Comparison of ENCODE assay signal across 10 cellular contexts in genomic region chrX:63349307-63349706, GRCh38. TPM values are rescaled to one million over a fixed set of nuclear protein-coding genes. Genes with fewer than 3 reads are reported as not detected.
DNase-seq lines count a peak whose midpoint lies in the region; ATAC-seq and TF ChIP-seq lines count a peak whose summit lies in the region.
"Had no signal": no experiment of that assay in that cellular context is flagged by ENCODE, and none has a peak within 500 bp of the region (broad histone marks: within the 10 kb centered on the region; RNA-seq: fewer than 3 reads in every experiment).

No MANE protein-coding gene starts in this region.

- no peak for TF ChIP-seq CTCF in heart right ventricle (IDR thresholded peaks at IDR 0.05)
- no peak for TF ChIP-seq CTCF in tibial artery (IDR thresholded peaks at IDR 0.05)

- 32% methylated on average over 3 of the region's 3 CpGs for WGBS in right cardiac atrium
- WGBS in heart right ventricle, 2 donors = 55 to 64% methylated on average over 3 of the region's 3 CpGs

- H3K27me3 ChIP-seq in right cardiac atrium (ENCODE audit: control insufficient read depth, insufficient read depth) = no peaks in the 10 kb centered on the region
- peaks cover 0 to 6% (median 0%) of the 10 kb centered on the region in 7 donors for H3K27me3 ChIP-seq in heart right ventricle
- no peaks in the 10 kb centered on the region for H3K27me3 ChIP-seq in tibial artery

- H3K27me3 Mint-ChIP-seq in dendritic cell treated with granulocyte-macrophage colony-stimulating factor and Interleukin-4, amounts not matched to agents 40 ng/mL and 50 ng/mL, for 4 days = no peaks in the 10 kb centered on the region

- peak overlapping the region; percentile 5 for H3K4me3 ChIP-seq in right cardiac atrium (ENCODE audit: low read length)
- H3K4me3 ChIP-seq in heart right ventricle = no peak overlapping the region
- peak overlapping the region; percentile 70 for H3K4me3 ChIP-seq in tibial artery
- H3K4me3 ChIP-seq: mucosa of descending colon had no signal

- intact Hi-C loops in right cardiac atrium (cut with DNase I) (no loop called here), heart right ventricle (cut with DNase I) (no loop called here), tibial artery (cut with DNase I; ENCODE audit: low total_unique reads) (no loop called here)
- intact Hi-C loops in dendritic cell treated with granulocyte-macrophage colony-stimulating factor and Interleukin-4, amounts not matched to agents 40 ng/mL and 50 ng/mL, for 4 days (cut with micrococcal nuclease) = loop anchor here (5.0 to 10.0 kb wide), 2 partner anchors 213 to 855 kb away; partner anchors contain the start of gene AMER1

- H3K9me3 Mint-ChIP-seq in dendritic cell treated with granulocyte-macrophage colony-stimulating factor and Interleukin-4, amounts not matched to agents 40 ng/mL and 50 ng/mL, for 4 days = no peaks in the 10 kb centered on the region

- DNase-seq in right cardiac atrium (no peak), heart right ventricle (no peak), NCI-H748 treated with DMSO at 0.1 percent for 48 hours (lab: John Stamatoyannopoulos, UW) (peak; percentile 41), tibial artery (no peak)
- DNase-seq: activated CD4-positive, alpha-beta T cell treated with anti-CD3 and anti-CD28 coated beads, Interleukin-2, amount 50 U/mL, for 4 hours; mucosa of descending colon had no signal

- no peak overlapping the region for H3K27ac ChIP-seq in right cardiac atrium (ENCODE audit: low read length)
- H3K27ac ChIP-seq in heart right ventricle = no peak overlapping the region
- H3K27ac ChIP-seq in tibial artery = no peak overlapping the region

- H3K4me3 Mint-ChIP-seq in dendritic cell treated with granulocyte-macrophage colony-stimulating factor and Interleukin-4, amounts not matched to agents 40 ng/mL and 50 ng/mL, for 4 days = peak overlapping the region; percentile 38

- peaks cover 9% of the 10 kb centered on the region for H3K36me3 Mint-ChIP-seq in dendritic cell treated with granulocyte-macrophage colony-stimulating factor and Interleukin-4, amounts not matched to agents 40 ng/mL and 50 ng/mL, for 4 days (ENCODE audit: low read depth)

- peaks cover 24% of the 10 kb centered on the region for H3K4me1 Mint-ChIP-seq in dendritic cell treated with granulocyte-macrophage colony-stimulating factor and Interleukin-4, amounts not matched to agents 40 ng/mL and 50 ng/mL, for 4 days (ENCODE audit: low read depth)

- H3K27ac Mint-ChIP-seq in dendritic cell treated with granulocyte-macrophage colony-stimulating factor and Interleukin-4, amounts not matched to agents 40 ng/mL and 50 ng/mL, for 4 days = peak overlapping the region; percentile 49

- no peaks in the 10 kb centered on the region for H3K4me1 ChIP-seq in right cardiac atrium (ENCODE audit: control insufficient read depth, insufficient read depth, low read length)
- peaks cover 0 to 10% (median 0%) of the 10 kb centered on the region in 9 donors for H3K4me1 ChIP-seq in heart right ventricle
- no peaks in the 10 kb centered on the region for H3K4me1 ChIP-seq in tibial artery

- H3K36me3 ChIP-seq in heart right ventricle (no peaks in the 10 kb centered on the region), tibial artery (no peaks in the 10 kb centered on the region)

- no peak for ATAC-seq in right cardiac atrium
- ATAC-seq in heart right ventricle = no peak
- no peak for ATAC-seq in GM21528 (IDR thresholded peaks at IDR 0.05; ENCODE audit: low FRiP score, unreplicated experiment)
- ATAC-seq in HG03432 (IDR thresholded peaks at IDR 0.05; ENCODE audit: unreplicated experiment) = no peak
- ATAC-seq in HG02981 (IDR thresholded peaks at IDR 0.05; ENCODE audit: unreplicated experiment) = no peak
- ATAC-seq: mucosa of descending colon had no signal

- H3K9me3 ChIP-seq in right cardiac atrium (ENCODE audit: control insufficient read depth, low read length) (no peaks in the 10 kb centered on the region), heart right ventricle (peaks cover 0 to 5% (median 0%) of the 10 kb centered on the region in 11 donors), tibial artery (no peaks in the 10 kb centered on the region)
- H3K9me3 ChIP-seq: mucosa of descending colon had no signal

RNA-seq across cellular contexts. Expression of gene SPIN4, which starts 1.8 kb away (rescaled TPM):
- total RNA-seq in right cardiac atrium (1 to 10 TPM; 1.3 to 2.8 (median 1.9) TPM), heart right ventricle (1 to 10 TPM in 3 of 10 donors, under 1 TPM in 7; 0.28 to 1.2 (median 0.80) TPM)
- polyA plus RNA-seq in right cardiac atrium (1.0 TPM), heart right ventricle (under 1 TPM; 0.51 to 0.95 TPM)

Comparison
In these comparisons a context has a peak if more than half of its experiments do, and no peak if none do; other contexts are left out.
1. H3K4me3 ChIP-seq: peak in right cardiac atrium (single experiment) and tibial artery (2 of 2); none in heart right ventricle (0 of 10).